In the genomic region with DNA sequence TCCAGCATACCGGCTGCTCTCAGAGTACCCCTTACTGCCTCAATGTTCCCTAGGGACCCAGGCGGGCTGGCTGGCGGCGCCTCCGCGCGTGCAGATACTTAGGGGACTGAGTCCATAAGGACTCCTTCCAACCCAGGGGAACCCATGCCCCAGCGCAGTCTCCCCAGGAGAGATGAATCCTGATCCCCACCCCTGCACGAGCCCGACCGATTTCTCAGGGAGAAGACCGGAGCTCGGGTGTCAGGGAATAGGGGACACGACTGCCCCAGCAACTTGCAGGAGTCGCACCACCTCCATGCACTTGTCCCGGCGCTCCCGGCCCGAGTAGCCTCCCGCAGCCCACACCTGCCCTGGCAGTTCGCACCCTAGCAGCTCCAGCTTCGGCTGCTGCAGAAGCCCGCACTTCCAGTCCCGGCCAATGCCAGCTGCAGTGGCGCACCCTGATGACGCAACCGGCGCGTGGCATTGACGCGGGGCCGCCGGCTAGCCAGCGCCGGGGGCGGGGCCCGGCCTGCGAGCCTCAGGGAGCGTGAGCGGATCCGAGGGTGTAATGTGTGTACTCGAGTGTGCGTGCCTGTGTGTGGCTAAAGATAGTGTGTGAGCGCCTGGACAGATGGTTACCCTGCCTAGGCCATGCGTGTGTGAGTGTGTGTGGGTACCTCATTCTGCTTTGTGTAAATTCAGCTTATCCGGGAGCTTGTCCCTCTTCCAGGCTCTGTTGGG, we compare ENCODE assay signal across 8 cellular contexts. TPM values are rescaled to one million over a fixed set of nuclear protein-coding genes. Genes with fewer than 3 reads are reported as not detected.
A peak's percentile ranks its signal among the peaks of the same experiment; 100 is the strongest.
DNase-seq lines count a peak whose midpoint lies in the region; ATAC-seq and TF ChIP-seq lines count a peak whose summit lies in the region.

A gene with protein sequence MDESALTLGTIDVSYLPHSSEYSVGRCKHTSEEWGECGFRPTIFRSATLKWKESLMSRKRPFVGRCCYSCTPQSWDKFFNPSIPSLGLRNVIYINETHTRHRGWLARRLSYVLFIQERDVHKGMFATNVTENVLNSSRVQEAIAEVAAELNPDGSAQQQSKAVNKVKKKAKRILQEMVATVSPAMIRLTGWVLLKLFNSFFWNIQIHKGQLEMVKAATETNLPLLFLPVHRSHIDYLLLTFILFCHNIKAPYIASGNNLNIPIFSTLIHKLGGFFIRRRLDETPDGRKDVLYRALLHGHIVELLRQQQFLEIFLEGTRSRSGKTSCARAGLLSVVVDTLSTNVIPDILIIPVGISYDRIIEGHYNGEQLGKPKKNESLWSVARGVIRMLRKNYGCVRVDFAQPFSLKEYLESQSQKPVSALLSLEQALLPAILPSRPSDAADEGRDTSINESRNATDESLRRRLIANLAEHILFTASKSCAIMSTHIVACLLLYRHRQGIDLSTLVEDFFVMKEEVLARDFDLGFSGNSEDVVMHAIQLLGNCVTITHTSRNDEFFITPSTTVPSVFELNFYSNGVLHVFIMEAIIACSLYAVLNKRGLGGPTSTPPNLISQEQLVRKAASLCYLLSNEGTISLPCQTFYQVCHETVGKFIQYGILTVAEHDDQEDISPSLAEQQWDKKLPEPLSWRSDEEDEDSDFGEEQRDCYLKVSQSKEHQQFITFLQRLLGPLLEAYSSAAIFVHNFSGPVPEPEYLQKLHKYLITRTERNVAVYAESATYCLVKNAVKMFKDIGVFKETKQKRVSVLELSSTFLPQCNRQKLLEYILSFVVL (minus strand): TSS at position 437 of the 723 bp plus-strand sequence. CDS start 1,981 bp downstream, outside the sequence.

- H3K9me3 ChIP-seq in lung (ENCODE audit: control insufficient read depth in 2 of 2, insufficient read depth in 1 of 2, low read length in 1 of 2), result no peaks in the 10 kb centered on the region

- H3K27ac ChIP-seq in lung (ENCODE audit: low read depth in 1 of 2, low read length in 1 of 2), result peak within 1 kb of the TSS; percentile 63 to 83

- no peaks in the 10 kb centered on the region for H3K27me3 ChIP-seq in lung (ENCODE audit: control insufficient read depth, insufficient read depth)

- peaks cover 8% of the 10 kb centered on the region for H3K36me3 Mint-ChIP-seq in activated CD8-positive, alpha-beta T cell treated with anti-CD3 and anti-CD28 coated beads for 36 hours (ENCODE audit: low read depth)

- WGBS in lung, 2 donors, result 0% methylated on average over 46 of the region's 46 CpGs

- H3K4me3 Mint-ChIP-seq in activated CD8-positive, alpha-beta T cell treated with anti-CD3 and anti-CD28 coated beads for 36 hours, result peak within 1 kb of the TSS; percentile 96

- peak within 1 kb of the TSS; percentile 92 for H3K27ac Mint-ChIP-seq in activated CD8-positive, alpha-beta T cell treated with anti-CD3 and anti-CD28 coated beads for 36 hours

- H3K4me1 ChIP-seq in lung (ENCODE audit: control insufficient read depth in 2 of 2, insufficient read depth in 2 of 2, low read length in 2 of 2), result peaks cover 0 to 2% of the 10 kb centered on the region in 2 donors

- no peaks in the 10 kb centered on the region for H3K36me3 ChIP-seq in lung (ENCODE audit: control insufficient read depth in 2 of 2, insufficient read depth in 2 of 2, low read length in 2 of 2)

- ATAC-seq in GM19324 (IDR thresholded peaks at IDR 0.05; ENCODE audit: low FRiP score, unreplicated experiment) (peak; percentile 97), HG03460 (IDR thresholded peaks at IDR 0.05; ENCODE audit: unreplicated experiment) (peak; percentile 90), lung (ENCODE audit: insufficient read depth, low FRiP score) (peak; percentile 98)
- ATAC-seq in activated CD8-positive, alpha-beta T cell treated with anti-CD3 and anti-CD28 coated beads for 36 hours, result peak; percentile 96

- DNase-seq in C1 segment of cervical spinal cord (lab: John Stamatoyannopoulos, UW), result peak; percentile 72 to 98 (median 92)
- peak; percentile 64 for DNase-seq in NCI-H774 (lab: John Stamatoyannopoulos, UW)
- peak; percentile 98 for DNase-seq in activated CD8-positive, alpha-beta T cell treated with anti-CD3 and anti-CD28 coated beads for 36 hours
- peak; percentile 98 for DNase-seq in ecto neural progenitor cell (ENCODE audit: low spot score)
- peak; percentile 95 for DNase-seq in lung (ENCODE audit: low spot score)
- peak; percentile 96 to 98 (median 98) for DNase-seq in stimulated activated CD4-positive, alpha-beta T cell treated with anti-CD3 and anti-CD28 coated beads, TNF-alpha, amount 100 ng/mL, for 24 hours (ENCODE audit: low read depth in 3 of 3)

- H3K27me3 Mint-ChIP-seq in activated CD8-positive, alpha-beta T cell treated with anti-CD3 and anti-CD28 coated beads for 36 hours, result no peaks in the 10 kb centered on the region

- peaks cover 18% of the 10 kb centered on the region for H3K4me1 Mint-ChIP-seq in activated CD8-positive, alpha-beta T cell treated with anti-CD3 and anti-CD28 coated beads for 36 hours (ENCODE audit: low read depth)

- POLR2A ChIA-PET in activated CD8-positive, alpha-beta T cell treated with anti-CD3 and anti-CD28 coated beads for 36 hours (lab: Charles Lee), result interaction anchor here (0.7 to 1.8 kb wide), 6 partner anchors 9 to 291 kb away, joined by 3 to 7 read pairs (median 3); no protein-coding TSS in a partner anchor

- TF ChIP-seq CTCF in activated CD8-positive, alpha-beta T cell treated with anti-CD3 and anti-CD28 coated beads for 36 hours (IDR thresholded peaks at IDR 0.05), result no peak
- no peak for TF ChIP-seq CTCF in lung (IDR thresholded peaks at IDR 0.05; ENCODE audit: control extremely low read depth, extremely low read depth)

- CTCF ChIA-PET in activated CD8-positive, alpha-beta T cell treated with anti-CD3 and anti-CD28 coated beads for 36 hours (lab: Charles Lee), result interaction anchor here (1.3 to 3.4 kb wide), 6 partner anchors 10 to 132 kb away, joined by 3 to 15 read pairs (median 4); no protein-coding TSS in a partner anchor

- peak within 1 kb of the TSS; percentile 95 for H3K4me3 ChIP-seq in lung

- intact Hi-C loops in activated CD8-positive, alpha-beta T cell treated with anti-CD3 and anti-CD28 coated beads for 36 hours (cut with micrococcal nuclease), result loop anchor here (10.0 kb wide), 1 partner anchor 121 kb away; no protein-coding TSS in a partner anchor

- H3K9me3 Mint-ChIP-seq in activated CD8-positive, alpha-beta T cell treated with anti-CD3 and anti-CD28 coated beads for 36 hours, result peaks cover 6% of the 10 kb centered on the region

RNA-seq across cellular contexts. Expression of the gene that starts here (rescaled TPM):
- total RNA-seq in activated CD8-positive, alpha-beta T cell treated with anti-CD3 and anti-CD28 coated beads for 36 hours, result 1 to 10 TPM; 7.4 to 8.6 TPM
- 10 to 100 TPM; 13.7 to 21.8 TPM for total RNA-seq in lung
- 1 to 10 TPM; 2.7 to 4.0 TPM for polyA plus RNA-seq in lung

Comparison
In these comparisons a context has a peak if more than half of its experiments do, and no peak if none do; other contexts are left out.
1. Peak in every context shown above with its lines: DNase-seq, ATAC-seq, H3K4me3 ChIP-seq and H3K27ac ChIP-seq.